ENCODE assay signal across 1 cellular context in the genomic region with DNA sequence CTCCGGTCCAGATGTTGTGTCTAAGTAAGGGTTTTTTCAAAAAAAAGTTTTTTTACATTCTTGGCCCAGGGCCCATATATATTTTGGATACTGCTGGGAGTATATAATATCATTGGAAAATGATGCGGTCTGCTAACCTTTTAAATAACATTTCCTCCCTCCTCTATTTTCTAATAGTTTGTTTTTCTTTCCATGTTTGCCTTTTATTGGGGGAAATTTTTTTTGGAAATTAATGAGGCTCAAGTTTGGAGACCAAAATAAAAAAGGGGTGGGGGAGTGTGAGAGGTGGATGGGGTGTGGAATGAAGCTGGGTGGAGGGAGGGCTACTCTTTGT.
TF ChIP-seq lines count a peak whose summit lies in the region.

No MANE protein-coding gene starts in this region.

TF ChIP-seq in WTC11, 78 proteins besides CTCF, POLR2A, EP300 and RAD21 (continued from another document):
- no peak for TF ChIP-seq IRF1 (CRISPR knock-in tag; IDR thresholded peaks at IDR 0.05)
- no peak for TF ChIP-seq GTF2I (CRISPR knock-in tag; conservative IDR thresholded peaks at IDR 0.05)
- TF ChIP-seq ZNF219 (CRISPR knock-in tag; IDR thresholded peaks at IDR 0.05; ENCODE audit: borderline replicate concordance) = no peak
- TF ChIP-seq CREB1 (CRISPR knock-in tag; IDR thresholded peaks at IDR 0.05) = no peak
- TF ChIP-seq ZNF232 (CRISPR knock-in tag; IDR thresholded peaks at IDR 0.05) = no peak
- TF ChIP-seq ESRRA (CRISPR knock-in tag; IDR thresholded peaks at IDR 0.05; ENCODE audit: borderline replicate concordance) = no peak
- no peak for TF ChIP-seq ZNF396 (CRISPR knock-in tag; IDR thresholded peaks at IDR 0.05; ENCODE audit: borderline replicate concordance)
- TF ChIP-seq, protein P1, sequence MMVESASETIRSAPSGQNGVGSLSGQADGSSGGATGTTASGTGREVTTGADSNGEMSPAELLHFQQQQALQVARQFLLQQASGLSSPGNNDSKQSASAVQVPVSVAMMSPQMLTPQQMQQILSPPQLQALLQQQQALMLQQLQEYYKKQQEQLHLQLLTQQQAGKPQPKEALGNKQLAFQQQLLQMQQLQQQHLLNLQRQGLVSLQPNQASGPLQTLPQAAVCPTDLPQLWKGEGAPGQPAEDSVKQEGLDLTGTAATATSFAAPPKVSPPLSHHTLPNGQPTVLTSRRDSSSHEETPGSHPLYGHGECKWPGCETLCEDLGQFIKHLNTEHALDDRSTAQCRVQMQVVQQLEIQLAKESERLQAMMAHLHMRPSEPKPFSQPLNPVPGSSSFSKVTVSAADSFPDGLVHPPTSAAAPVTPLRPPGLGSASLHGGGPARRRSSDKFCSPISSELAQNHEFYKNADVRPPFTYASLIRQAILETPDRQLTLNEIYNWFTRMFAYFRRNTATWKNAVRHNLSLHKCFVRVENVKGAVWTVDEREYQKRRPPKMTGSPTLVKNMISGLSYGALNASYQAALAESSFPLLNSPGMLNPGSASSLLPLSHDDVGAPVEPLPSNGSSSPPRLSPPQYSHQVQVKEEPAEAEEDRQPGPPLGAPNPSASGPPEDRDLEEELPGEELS (CRISPR knock-in tag; IDR thresholded peaks at IDR 0.05) = no peak
- no peak for TF ChIP-seq RELA (CRISPR knock-in tag; IDR thresholded peaks at IDR 0.05; ENCODE audit: borderline replicate concordance)
- no peak for TF ChIP-seq JUN (CRISPR knock-in tag; IDR thresholded peaks at IDR 0.05)
- no peak for TF ChIP-seq MAX (CRISPR knock-in tag; IDR thresholded peaks at IDR 0.05)
